8 cellular contexts compared by ENCODE assay signal in the genomic region with DNA sequence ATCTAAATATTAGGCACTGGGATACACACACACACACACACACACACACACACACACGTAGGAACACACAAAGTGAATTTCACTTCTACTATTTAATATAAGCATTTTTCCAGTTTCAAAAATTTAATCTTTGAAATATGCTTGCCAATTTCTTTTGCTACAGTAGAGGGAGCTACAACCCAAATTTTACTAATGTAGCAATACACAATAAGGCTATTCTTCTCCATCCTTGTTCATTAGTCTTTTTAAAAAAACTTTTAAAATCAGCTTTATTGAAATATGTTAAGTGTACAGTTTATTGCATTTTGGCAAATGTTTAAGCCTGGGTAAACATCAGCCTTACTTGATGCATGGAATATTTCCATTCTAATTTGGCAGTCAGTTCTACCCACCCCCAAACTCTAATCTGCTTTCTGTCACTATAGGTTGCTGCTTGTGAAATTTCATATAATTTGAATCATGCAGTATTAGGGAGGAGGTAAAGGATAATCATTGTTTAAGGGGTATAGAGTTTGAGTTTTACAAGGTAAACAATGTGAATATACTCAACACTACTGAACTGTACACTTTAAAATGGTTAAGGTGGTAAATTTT.
DNase-seq lines count a peak whose midpoint lies in the region; ATAC-seq and TF ChIP-seq lines count a peak whose summit lies in the region.

No MANE protein-coding gene starts in this region.

- H3K9me3 ChIP-seq in right atrium auricular region (no peaks in the 10 kb centered on the region), sigmoid colon (no peaks in the 10 kb centered on the region)

- intact Hi-C loops in Right ventricle myocardium superior (cut with DNase I) (loop anchor here (5.0 kb wide), 2 partner anchors 244 to 384 kb away; no protein-coding TSS in a partner anchor), sigmoid colon (cut with DNase I) (loop anchor here (2.0 to 5.0 kb wide), 2 partner anchors 242 to 379 kb away; no protein-coding TSS in a partner anchor)

- DNase-seq in right atrium auricular region (ENCODE audit: low spot score) (no peak), Right ventricle myocardium superior (no peak), RPMI8226 (peak; percentile 12), fibroblast of peridontal ligament (ENCODE audit: extremely low read depth) (peak; percentile 70), sigmoid colon (no peak), NCI-H128 (lab: John Stamatoyannopoulos, UW; ENCODE audit: unreplicated experiment) (no peak), H4 (ENCODE audit: low spot score) (no peak)
- DNase-seq in activated naive CD4-positive, alpha-beta T cell treated with Interleukin-2 at 50 U/mL for 16 hours, result no peak

- H3K27ac ChIP-seq in right atrium auricular region (no peak overlapping the region), sigmoid colon (no peak overlapping the region)

- no peaks in the 10 kb centered on the region for H3K4me1 ChIP-seq in right atrium auricular region
- no peaks in the 10 kb centered on the region for H3K4me1 ChIP-seq in sigmoid colon

- WGBS in sigmoid colon, 2 donors, result 7 to 8% methylated on average over 1 of the region's 1 CpG

- H3K4me3 ChIP-seq in right atrium auricular region (no peak overlapping the region), sigmoid colon (no peak overlapping the region)

- H3K27me3 ChIP-seq in right atrium auricular region (no peaks in the 10 kb centered on the region), sigmoid colon (no peaks in the 10 kb centered on the region)

- ATAC-seq in Right ventricle myocardium superior (ENCODE audit: poor library complexity), result no peak

- TF ChIP-seq CTCF in right atrium auricular region (IDR thresholded peaks at IDR 0.05) (peak; percentile 25 to 61), sigmoid colon (IDR thresholded peaks at IDR 0.05) (peak in 3 of 4 experiments; percentile 38 to 49 (median 44))

- H3K36me3 ChIP-seq in right atrium auricular region, result peaks cover 7% of the 10 kb centered on the region
- H3K36me3 ChIP-seq in sigmoid colon, result peaks cover 0 to 11% (median 2%) of the 10 kb centered on the region in 4 donors

- no peak for TF ChIP-seq POLR2A in sigmoid colon (IDR thresholded peaks at IDR 0.05)

- no peak for TF ChIP-seq EP300 in sigmoid colon (IDR thresholded peaks at IDR 0.05)

Comparison
In these comparisons a context has a peak if more than half of its experiments do, and no peak if none do; other contexts are left out.
1. DNase-seq: peak in RPMI8226 (single experiment) and fibroblast of peridontal ligament (single experiment); none in right atrium auricular region (single experiment), Right ventricle myocardium superior (single experiment), sigmoid colon (single experiment), activated naive CD4-positive, alpha-beta T cell treated with Interleukin-2 at 50 U/mL for 16 hours (single experiment), NCI-H128 (single experiment) and H4 (single experiment).